ENCODE assay signal across 14 cellular contexts in genomic region chr4:21656832-21657231, GRCh38.
DNase-seq lines count a peak whose midpoint lies in the region; ATAC-seq and TF ChIP-seq lines count a peak whose summit lies in the region.
"Had no signal": no experiment of that assay in that cellular context is flagged by ENCODE, and none has a peak within 500 bp of the region (broad histone marks: within the 10 kb centered on the region; RNA-seq: fewer than 3 reads in every experiment).

No MANE protein-coding gene starts in this region.

- no peak overlapping the region for H3K27ac ChIP-seq in suprapubic skin
- H3K27ac ChIP-seq: neural progenitor cell, uterus had no signal

- no peaks in the 10 kb centered on the region for H3K4me1 ChIP-seq in suprapubic skin
- H3K4me1 ChIP-seq: neural progenitor cell, uterus had no signal

- H3K4me1 Mint-ChIP-seq in stimulated activated naive B cell treated with anti-CD40 and anti-IgM and Interleukin-4, amounts not matched to agents 10 μg/mL and 1 μg/mL and 100 μg/mL, for 72 hours = no peaks in the 10 kb centered on the region
- H3K4me1 Mint-ChIP-seq: activated naive CD8-positive, alpha-beta T cell treated with anti-CD3 and anti-CD28 coated beads, Interleukin-2, amount 50 U/mL, for 24 hours; endodermal cell; neural progenitor cell had no signal

- TF ChIP-seq POLR2A in suprapubic skin (IDR thresholded peaks at IDR 0.05) = no peak

- no peak for TF ChIP-seq EP300 in suprapubic skin (IDR thresholded peaks at IDR 0.05)

- 43% methylated on average over 2 of the region's 2 CpGs for WGBS in suprapubic skin

- H3K36me3 Mint-ChIP-seq in stimulated activated naive B cell treated with anti-CD40 and anti-IgM and Interleukin-4, amounts not matched to agents 10 μg/mL and 1 μg/mL and 100 μg/mL, for 72 hours = no peaks in the 10 kb centered on the region
- H3K36me3 Mint-ChIP-seq: neural progenitor cell had no signal

- no peak overlapping the region for H3K4me3 Mint-ChIP-seq in stimulated activated naive B cell treated with anti-CD40 and anti-IgM and Interleukin-4, amounts not matched to agents 10 μg/mL and 1 μg/mL and 100 μg/mL, for 72 hours
- H3K4me3 Mint-ChIP-seq: activated naive CD8-positive, alpha-beta T cell treated with anti-CD3 and anti-CD28 coated beads, Interleukin-2, amount 50 U/mL, for 24 hours; endodermal cell; neural progenitor cell had no signal

- TF ChIP-seq CTCF in BJ (IDR thresholded peaks at IDR 0.05; ENCODE audit: insufficient read depth, low read depth, low read length) (no peak), cardiac fibroblast (IDR thresholded peaks at IDR 0.05; ENCODE audit: low read depth, low read length) (no peak), suprapubic skin (IDR thresholded peaks at IDR 0.05) (no peak)

- no peak for ATAC-seq in HG03460 (IDR thresholded peaks at IDR 0.05; ENCODE audit: unreplicated experiment)
- ATAC-seq in stimulated activated naive B cell treated with anti-CD40 and anti-IgM and Interleukin-4, amounts not matched to agents 10 μg/mL and 1 μg/mL and 100 μg/mL, for 72 hours (replicated peaks) = no peak
- ATAC-seq: activated naive CD8-positive, alpha-beta T cell treated with anti-CD3 and anti-CD28 coated beads, Interleukin-2, amount 50 U/mL, for 24 hours; Panc1 had no signal

- H3K9me3 ChIP-seq in suprapubic skin = no peaks in the 10 kb centered on the region
- H3K9me3 ChIP-seq: uterus had no signal

- H3K9me3 Mint-ChIP-seq in stimulated activated naive B cell treated with anti-CD40 and anti-IgM and Interleukin-4, amounts not matched to agents 10 μg/mL and 1 μg/mL and 100 μg/mL, for 72 hours = no peaks in the 10 kb centered on the region
- H3K9me3 Mint-ChIP-seq: endodermal cell, neural progenitor cell had no signal

- no peak overlapping the region for H3K27ac Mint-ChIP-seq in stimulated activated naive B cell treated with anti-CD40 and anti-IgM and Interleukin-4, amounts not matched to agents 10 μg/mL and 1 μg/mL and 100 μg/mL, for 72 hours
- H3K27ac Mint-ChIP-seq: activated naive CD8-positive, alpha-beta T cell treated with anti-CD3 and anti-CD28 coated beads, Interleukin-2, amount 50 U/mL, for 24 hours; endodermal cell; neural progenitor cell had no signal

- H3K36me3 ChIP-seq in BJ (ENCODE audit: control insufficient read depth, insufficient read depth, low read length) (no peaks in the 10 kb centered on the region), suprapubic skin (no peaks in the 10 kb centered on the region)
- H3K36me3 ChIP-seq: neural progenitor cell, uterus had no signal

- POLR2A ChIA-PET in BJ (lab: Charles Lee) = no interaction called here

- no peaks in the 10 kb centered on the region for H3K27me3 Mint-ChIP-seq in stimulated activated naive B cell treated with anti-CD40 and anti-IgM and Interleukin-4, amounts not matched to agents 10 μg/mL and 1 μg/mL and 100 μg/mL, for 72 hours
- H3K27me3 Mint-ChIP-seq: activated naive CD8-positive, alpha-beta T cell treated with anti-CD3 and anti-CD28 coated beads, Interleukin-2, amount 50 U/mL, for 24 hours had no signal

- CTCF ChIA-PET in BJ (lab: Yijun Ruan, JAX) = no interaction called here

- H3K27me3 ChIP-seq in BJ (ENCODE audit: control insufficient read depth, insufficient read depth, low read length) = no peaks in the 10 kb centered on the region; the same call in 1 of the 2 replicates
- H3K27me3 ChIP-seq in suprapubic skin = no peaks in the 10 kb centered on the region
- H3K27me3 ChIP-seq: neural progenitor cell, uterus had no signal

- peak; percentile 27 for DNase-seq in BJ (ENCODE audit: low read depth)
- DNase-seq in LHCN-M2 (ENCODE audit: low read depth) = peak; percentile 86
- peak; percentile 72 to 82 for DNase-seq in cardiac fibroblast (ENCODE audit: low read depth in 2 of 2)
- peak; percentile 31 for DNase-seq in iPS-NIHi7 (ENCODE audit: extremely low spot score)
- DNase-seq in superior temporal gyrus (ENCODE audit: extremely low spot score) = no peak
- no peak for DNase-seq in stimulated activated naive B cell treated with anti-CD40 and anti-IgM and Interleukin-4, amounts not matched to agents 10 μg/mL and 1 μg/mL and 100 μg/mL, for 72 hours
- DNase-seq in suprapubic skin (ENCODE audit: low spot score in 2 of 2) = no peak
- DNase-seq: activated naive CD8-positive, alpha-beta T cell treated with anti-CD3 and anti-CD28 coated beads, Interleukin-2, amount 50 U/mL, for 24 hours; endodermal cell; NCI-H2107; uterus had no signal

- H3K4me3 ChIP-seq in BJ (ENCODE audit: low read depth, low read length) = no peak overlapping the region
- no peak overlapping the region for H3K4me3 ChIP-seq in cardiac fibroblast (replicated peaks in 1 of 2; ENCODE audit: low read depth in 2 of 2, low read length in 2 of 2)
- H3K4me3 ChIP-seq in suprapubic skin = no peak overlapping the region
- H3K4me3 ChIP-seq: neural progenitor cell, uterus had no signal

Comparison
In these comparisons a context has a peak if more than half of its experiments do, and no peak if none do; other contexts are left out.
1. DNase-seq: peak in BJ (single experiment), LHCN-M2 (single experiment), cardiac fibroblast (2 of 2) and iPS-NIHi7 (single experiment); none in superior temporal gyrus (single experiment), stimulated activated naive B cell treated with anti-CD40 and anti-IgM and Interleukin-4, amounts not matched to agents 10 μg/mL and 1 μg/mL and 100 μg/mL, for 72 hours (single experiment) and suprapubic skin (0 of 2).